1 cellular context compared by ENCODE assay signal in the genomic region with DNA sequence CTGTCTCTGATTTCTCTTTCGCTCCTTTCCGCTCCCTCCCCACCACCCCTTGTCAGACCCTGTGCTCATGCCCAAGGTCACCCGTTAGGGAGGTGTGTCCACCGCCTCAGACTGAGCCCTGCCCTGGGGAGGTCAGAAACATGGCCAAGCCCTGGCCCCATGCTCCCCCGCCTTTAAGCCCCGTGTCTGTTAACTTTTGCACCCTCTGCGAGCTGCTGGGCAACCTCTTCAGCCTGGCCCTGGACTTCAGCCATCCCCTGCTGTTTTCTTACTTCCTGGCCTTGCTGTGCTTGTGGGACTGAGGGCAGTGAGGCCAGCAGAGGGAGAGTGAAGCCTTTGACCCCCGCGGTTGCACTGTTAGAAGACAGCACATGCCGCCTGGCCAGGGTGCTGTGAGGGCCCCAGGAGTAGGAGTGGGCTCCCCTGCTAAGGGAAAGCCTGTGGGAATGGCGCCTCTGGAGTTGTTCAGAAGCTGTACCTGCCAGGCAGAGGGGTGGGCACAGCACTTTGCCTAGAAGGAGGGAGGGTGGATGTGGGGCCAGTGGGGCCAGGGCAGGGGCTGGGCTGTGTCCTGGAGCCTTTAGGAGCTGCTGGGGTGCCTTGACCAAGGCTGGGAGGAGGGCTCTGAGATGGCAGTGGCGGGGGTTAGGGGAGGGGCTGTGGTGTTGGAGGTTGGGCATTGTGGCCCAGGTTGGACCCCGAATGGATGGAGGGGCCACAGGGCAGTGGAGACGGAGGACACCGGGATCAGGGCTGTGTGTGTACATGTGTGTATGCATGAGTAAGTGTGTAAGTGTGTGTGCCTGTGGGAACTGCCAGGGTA.
TF ChIP-seq lines count a peak whose summit lies in the region.

No MANE protein-coding gene starts in this region.

TF ChIP-seq in HepG2, 621 proteins besides CTCF, POLR2A, EP300 and RAD21 (continued from another document and continues in another):
- TF ChIP-seq, protein P1, sequence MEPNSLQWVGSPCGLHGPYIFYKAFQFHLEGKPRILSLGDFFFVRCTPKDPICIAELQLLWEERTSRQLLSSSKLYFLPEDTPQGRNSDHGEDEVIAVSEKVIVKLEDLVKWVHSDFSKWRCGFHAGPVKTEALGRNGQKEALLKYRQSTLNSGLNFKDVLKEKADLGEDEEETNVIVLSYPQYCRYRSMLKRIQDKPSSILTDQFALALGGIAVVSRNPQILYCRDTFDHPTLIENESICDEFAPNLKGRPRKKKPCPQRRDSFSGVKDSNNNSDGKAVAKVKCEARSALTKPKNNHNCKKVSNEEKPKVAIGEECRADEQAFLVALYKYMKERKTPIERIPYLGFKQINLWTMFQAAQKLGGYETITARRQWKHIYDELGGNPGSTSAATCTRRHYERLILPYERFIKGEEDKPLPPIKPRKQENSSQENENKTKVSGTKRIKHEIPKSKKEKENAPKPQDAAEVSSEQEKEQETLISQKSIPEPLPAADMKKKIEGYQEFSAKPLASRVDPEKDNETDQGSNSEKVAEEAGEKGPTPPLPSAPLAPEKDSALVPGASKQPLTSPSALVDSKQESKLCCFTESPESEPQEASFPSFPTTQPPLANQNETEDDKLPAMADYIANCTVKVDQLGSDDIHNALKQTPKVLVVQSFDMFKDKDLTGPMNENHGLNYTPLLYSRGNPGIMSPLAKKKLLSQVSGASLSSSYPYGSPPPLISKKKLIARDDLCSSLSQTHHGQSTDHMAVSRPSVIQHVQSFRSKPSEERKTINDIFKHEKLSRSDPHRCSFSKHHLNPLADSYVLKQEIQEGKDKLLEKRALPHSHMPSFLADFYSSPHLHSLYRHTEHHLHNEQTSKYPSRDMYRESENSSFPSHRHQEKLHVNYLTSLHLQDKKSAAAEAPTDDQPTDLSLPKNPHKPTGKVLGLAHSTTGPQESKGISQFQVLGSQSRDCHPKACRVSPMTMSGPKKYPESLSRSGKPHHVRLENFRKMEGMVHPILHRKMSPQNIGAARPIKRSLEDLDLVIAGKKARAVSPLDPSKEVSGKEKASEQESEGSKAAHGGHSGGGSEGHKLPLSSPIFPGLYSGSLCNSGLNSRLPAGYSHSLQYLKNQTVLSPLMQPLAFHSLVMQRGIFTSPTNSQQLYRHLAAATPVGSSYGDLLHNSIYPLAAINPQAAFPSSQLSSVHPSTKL (CRISPR knock-in tag; IDR thresholded peaks at IDR 0.05) = peak; percentile 90
- no peak for TF ChIP-seq ZNF549 (CRISPR knock-in tag; IDR thresholded peaks at IDR 0.05)
- no peak for TF ChIP-seq IKZF4 (CRISPR knock-in tag; IDR thresholded peaks at IDR 0.05; ENCODE audit: borderline replicate concordance, low read depth, not compliant biosample characterization)
- TF ChIP-seq KLF6 (CRISPR knock-in tag; IDR thresholded peaks at IDR 0.05) = no peak
- peak; percentile 81; the same call in 1 of the 2 replicates for TF ChIP-seq KDM5B (CRISPR knock-in tag; IDR thresholded peaks at IDR 0.05; ENCODE audit: borderline replicate concordance)
- TF ChIP-seq, protein P2, sequence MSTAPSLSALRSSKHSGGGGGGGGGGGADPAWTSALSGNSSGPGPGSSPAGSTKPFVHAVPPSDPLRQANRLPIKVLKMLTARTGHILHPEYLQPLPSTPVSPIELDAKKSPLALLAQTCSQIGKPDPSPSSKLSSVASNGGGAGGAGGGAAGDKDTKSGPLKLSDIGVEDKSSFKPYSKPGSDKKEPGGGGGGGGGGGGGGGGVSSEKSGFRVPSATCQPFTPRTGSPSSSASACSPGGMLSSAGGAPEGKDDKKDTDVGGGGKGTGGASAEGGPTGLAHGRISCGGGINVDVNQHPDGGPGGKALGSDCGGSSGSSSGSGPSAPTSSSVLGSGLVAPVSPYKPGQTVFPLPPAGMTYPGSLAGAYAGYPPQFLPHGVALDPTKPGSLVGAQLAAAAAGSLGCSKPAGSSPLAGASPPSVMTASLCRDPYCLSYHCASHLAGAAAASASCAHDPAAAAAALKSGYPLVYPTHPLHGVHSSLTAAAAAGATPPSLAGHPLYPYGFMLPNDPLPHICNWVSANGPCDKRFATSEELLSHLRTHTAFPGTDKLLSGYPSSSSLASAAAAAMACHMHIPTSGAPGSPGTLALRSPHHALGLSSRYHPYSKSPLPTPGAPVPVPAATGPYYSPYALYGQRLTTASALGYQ (CRISPR knock-in tag; IDR thresholded peaks at IDR 0.05) = peak; percentile 41; the same call in 1 of the 2 replicates
- no peak for TF ChIP-seq SMARCE1 (IDR thresholded peaks at IDR 0.05; ENCODE audit: borderline replicate concordance)
- peak; percentile 74; the same call in 1 of the 3 replicates for TF ChIP-seq MXI1 (IDR thresholded peaks at IDR 0.05; ENCODE audit: borderline replicate concordance, low read depth, low read length)
- no peak for TF ChIP-seq CENPT (CRISPR knock-in tag; IDR thresholded peaks at IDR 0.05; ENCODE audit: low read depth)
- peak; percentile 99 for TF ChIP-seq MTA1 (CRISPR knock-in tag; IDR thresholded peaks at IDR 0.05; ENCODE audit: borderline replicate concordance)
- no peak for TF ChIP-seq NR3C1 (CRISPR knock-in tag; IDR thresholded peaks at IDR 0.05)
- TF ChIP-seq ZNF446 (CRISPR knock-in tag; IDR thresholded peaks at IDR 0.05) = 0 out of 2 replicates have a peak, but pooled peaks have one; percentile 23
- no peak for TF ChIP-seq ZNF484 (CRISPR knock-in tag; IDR thresholded peaks at IDR 0.05; ENCODE audit: borderline replicate concordance, low read depth)
- TF ChIP-seq MAFK (conservative IDR thresholded peaks at IDR 0.05 in 1 of 2, IDR thresholded peaks at IDR 0.05 in 1 of 2; ENCODE audit: low read length in 2 of 2) = no peak
- TF ChIP-seq AGO2 (optimal IDR thresholded peaks at IDR 0.05; ENCODE audit: low read depth, low read length) = peak; percentile 26
- TF ChIP-seq ZNF775 (CRISPR knock-in tag; IDR thresholded peaks at IDR 0.05; ENCODE audit: borderline replicate concordance) = no peak
- TF ChIP-seq ZNF878 (CRISPR knock-in tag; IDR thresholded peaks at IDR 0.05) = no peak
- TF ChIP-seq RARG (CRISPR knock-in tag; IDR thresholded peaks at IDR 0.05; ENCODE audit: low read depth) = no peak
- TF ChIP-seq CSRNP2 (CRISPR knock-in tag; conservative IDR thresholded peaks at IDR 0.05; ENCODE audit: low read depth) = no peak
- TF ChIP-seq ELF1 (CRISPR knock-in tag; IDR thresholded peaks at IDR 0.05) = peak; percentile 84
- TF ChIP-seq ZNF7 (CRISPR knock-in tag; IDR thresholded peaks at IDR 0.05) = peak; percentile 76; the same call in 1 of the 2 replicates
- TF ChIP-seq ZNF570 (CRISPR knock-in tag; IDR thresholded peaks at IDR 0.05; ENCODE audit: borderline replicate concordance) = no peak
- TF ChIP-seq ZNF639 (CRISPR knock-in tag; conservative IDR thresholded peaks at IDR 0.05) = 0 out of 2 replicates have a peak, but pooled peaks have one; percentile 42
- TF ChIP-seq NFRKB (IDR thresholded peaks at IDR 0.05) = no peak
- peak; percentile 77; the same call in 1 of the 2 replicates for TF ChIP-seq ZNF747 (CRISPR knock-in tag; IDR thresholded peaks at IDR 0.05; ENCODE audit: borderline replicate concordance)
- TF ChIP-seq MYNN (CRISPR knock-in tag; IDR thresholded peaks at IDR 0.05; ENCODE audit: low read depth) = no peak
- no peak for TF ChIP-seq ZNF513 (CRISPR knock-in tag; conservative IDR thresholded peaks at IDR 0.05)
- TF ChIP-seq BHLHE40 (IDR thresholded peaks at IDR 0.05; ENCODE audit: low read length) = peak; percentile 99
- no peak for TF ChIP-seq GABPA (IDR thresholded peaks at IDR 0.05; ENCODE audit: low read depth, low read length)
- peak; percentile 60 for TF ChIP-seq GABPA (CRISPR knock-in tag; IDR thresholded peaks at IDR 0.05; ENCODE audit: low read depth)
- peak; percentile 51; the same call in 1 of the 2 replicates for TF ChIP-seq MEIS2 (CRISPR knock-in tag; IDR thresholded peaks at IDR 0.05)
- TF ChIP-seq ZNF839 (CRISPR knock-in tag; IDR thresholded peaks at IDR 0.05; ENCODE audit: borderline replicate concordance) = 0 out of 2 replicates have a peak, but pooled peaks have one; percentile 37
- TF ChIP-seq ZIK1 (CRISPR knock-in tag; IDR thresholded peaks at IDR 0.05; ENCODE audit: borderline replicate concordance, low read depth) = no peak
- TF ChIP-seq, protein P3, sequence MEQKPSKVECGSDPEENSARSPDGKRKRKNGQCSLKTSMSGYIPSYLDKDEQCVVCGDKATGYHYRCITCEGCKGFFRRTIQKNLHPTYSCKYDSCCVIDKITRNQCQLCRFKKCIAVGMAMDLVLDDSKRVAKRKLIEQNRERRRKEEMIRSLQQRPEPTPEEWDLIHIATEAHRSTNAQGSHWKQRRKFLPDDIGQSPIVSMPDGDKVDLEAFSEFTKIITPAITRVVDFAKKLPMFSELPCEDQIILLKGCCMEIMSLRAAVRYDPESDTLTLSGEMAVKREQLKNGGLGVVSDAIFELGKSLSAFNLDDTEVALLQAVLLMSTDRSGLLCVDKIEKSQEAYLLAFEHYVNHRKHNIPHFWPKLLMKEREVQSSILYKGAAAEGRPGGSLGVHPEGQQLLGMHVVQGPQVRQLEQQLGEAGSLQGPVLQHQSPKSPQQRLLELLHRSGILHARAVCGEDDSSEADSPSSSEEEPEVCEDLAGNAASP (CRISPR knock-in tag; IDR thresholded peaks at IDR 0.05; ENCODE audit: borderline replicate concordance) = peak; percentile 89
- TF ChIP-seq KAT2B (IDR thresholded peaks at IDR 0.05; ENCODE audit: borderline replicate concordance, low read depth, low read length) = no peak
- no peak; the same call in 1 of the 2 replicates for TF ChIP-seq ZBTB34 (CRISPR knock-in tag; IDR thresholded peaks at IDR 0.05)
- TF ChIP-seq, protein P4, sequence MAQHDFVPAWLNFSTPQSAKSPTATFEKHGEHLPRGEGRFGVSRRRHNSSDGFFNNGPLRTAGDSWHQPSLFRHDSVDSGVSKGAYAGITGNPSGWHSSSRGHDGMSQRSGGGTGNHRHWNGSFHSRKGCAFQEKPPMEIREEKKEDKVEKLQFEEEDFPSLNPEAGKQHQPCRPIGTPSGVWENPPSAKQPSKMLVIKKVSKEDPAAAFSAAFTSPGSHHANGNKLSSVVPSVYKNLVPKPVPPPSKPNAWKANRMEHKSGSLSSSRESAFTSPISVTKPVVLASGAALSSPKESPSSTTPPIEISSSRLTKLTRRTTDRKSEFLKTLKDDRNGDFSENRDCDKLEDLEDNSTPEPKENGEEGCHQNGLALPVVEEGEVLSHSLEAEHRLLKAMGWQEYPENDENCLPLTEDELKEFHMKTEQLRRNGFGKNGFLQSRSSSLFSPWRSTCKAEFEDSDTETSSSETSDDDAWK (CRISPR knock-in tag; IDR thresholded peaks at IDR 0.05) = no peak
- no peak for TF ChIP-seq JARID2 (CRISPR knock-in tag; IDR thresholded peaks at IDR 0.05; ENCODE audit: insufficient replicate concordance)
- TF ChIP-seq ZNF703 (CRISPR knock-in tag; IDR thresholded peaks at IDR 0.05; ENCODE audit: borderline replicate concordance) = 0 out of 2 replicates have a peak, but pooled peaks have one; percentile 63
- TF ChIP-seq, protein P5, sequence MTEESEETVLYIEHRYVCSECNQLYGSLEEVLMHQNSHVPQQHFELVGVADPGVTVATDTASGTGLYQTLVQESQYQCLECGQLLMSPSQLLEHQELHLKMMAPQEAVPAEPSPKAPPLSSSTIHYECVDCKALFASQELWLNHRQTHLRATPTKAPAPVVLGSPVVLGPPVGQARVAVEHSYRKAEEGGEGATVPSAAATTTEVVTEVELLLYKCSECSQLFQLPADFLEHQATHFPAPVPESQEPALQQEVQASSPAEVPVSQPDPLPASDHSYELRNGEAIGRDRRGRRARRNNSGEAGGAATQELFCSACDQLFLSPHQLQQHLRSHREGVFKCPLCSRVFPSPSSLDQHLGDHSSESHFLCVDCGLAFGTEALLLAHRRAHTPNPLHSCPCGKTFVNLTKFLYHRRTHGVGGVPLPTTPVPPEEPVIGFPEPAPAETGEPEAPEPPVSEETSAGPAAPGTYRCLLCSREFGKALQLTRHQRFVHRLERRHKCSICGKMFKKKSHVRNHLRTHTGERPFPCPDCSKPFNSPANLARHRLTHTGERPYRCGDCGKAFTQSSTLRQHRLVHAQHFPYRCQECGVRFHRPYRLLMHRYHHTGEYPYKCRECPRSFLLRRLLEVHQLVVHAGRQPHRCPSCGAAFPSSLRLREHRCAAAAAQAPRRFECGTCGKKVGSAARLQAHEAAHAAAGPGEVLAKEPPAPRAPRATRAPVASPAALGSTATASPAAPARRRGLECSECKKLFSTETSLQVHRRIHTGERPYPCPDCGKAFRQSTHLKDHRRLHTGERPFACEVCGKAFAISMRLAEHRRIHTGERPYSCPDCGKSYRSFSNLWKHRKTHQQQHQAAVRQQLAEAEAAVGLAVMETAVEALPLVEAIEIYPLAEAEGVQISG (CRISPR knock-in tag; IDR thresholded peaks at IDR 0.05) = peak; percentile 76
